In genomic region chr11:105192115-105192514, GRCh38 we compare ENCODE assay signal across 19 cellular contexts. TPM values are rescaled to one million over a fixed set of nuclear protein-coding genes. Genes with fewer than 3 reads are reported as not detected.
"Had no signal": no experiment of that assay in that cellular context is flagged by ENCODE, and none has a peak within 500 bp of the region (broad histone marks: within the 10 kb centered on the region; RNA-seq: fewer than 3 reads in every experiment).

No MANE protein-coding gene starts in this region.

- H3K4me1 ChIP-seq: lower lobe of right lung, testis, uterus had no signal

- DNase-seq: activated CD4-positive, alpha-beta T cell treated with anti-CD3 and anti-CD28 coated beads, Interleukin-2, amount 50 U/mL, for 1 hour; activated CD4-positive, CD25-positive, alpha-beta regulatory T cell treated with anti-CD3 and anti-CD28 coated beads, Interleukin-2, amount 50 U/mL, for 72 hours; activated T-cell treated with anti-CD3 and anti-CD28 coated beads, Interleukin-2, amount 50 U/mL, for 1 hour; central memory CD4-positive, alpha-beta T cell; dermis blood vessel endothelial cell; effector CD8-positive, alpha-beta T cell; erythroblast; foreskin fibroblast; lower lobe of right lung; mesendoderm; naive B cell; retina; stimulated activated CD4-positive, alpha-beta T cell treated with anti-CD3 and anti-CD28 coated beads, Interleukin-4, amount 100 ng/mL, for 1 hour; stimulated activated naive CD4-positive, alpha-beta T cell; testis; trophoblast cell; uterus; WERI-Rb-1 had no signal

- H3K27me3 ChIP-seq: testis, uterus had no signal

- H3K9me3 ChIP-seq: lower lobe of right lung, testis, uterus had no signal

- H3K4me3 ChIP-seq: lower lobe of right lung, testis, uterus had no signal

- ATAC-seq: lower lobe of right lung had no signal

- H3K36me3 ChIP-seq: lower lobe of right lung, uterus, WERI-Rb-1 had no signal

- H3K27ac ChIP-seq: lower lobe of right lung, testis, uterus, WERI-Rb-1 had no signal

RNA-seq across cellular contexts. Expression of gene CARD18, which starts 52.5 kb away (rescaled TPM):
- polyA plus RNA-seq: fibroblast of lung had no signal
